ENCODE assay signal across 7 cellular contexts in genomic region chr10:113960617-113961260, GRCh38.
DNase-seq lines count a peak whose midpoint lies in the region; ATAC-seq lines count a peak whose summit lies in the region.

No MANE protein-coding gene starts in this region.

- no peaks in the 10 kb centered on the region for H3K27me3 ChIP-seq in HAP-1 (ENCODE audit: low read depth)

- DNase-seq in SK-N-DZ (ENCODE audit: low spot score) = peak; percentile 17
- peak; percentile 54 for DNase-seq in glomerular visceral epithelial cell (ENCODE audit: extremely low spot score)
- DNase-seq in HAP-1 (ENCODE audit: low spot score in 2 of 2) = no peak
- no peak for DNase-seq in hypothalamus (lab: John Stamatoyannopoulos, UW)

- no peaks in the 10 kb centered on the region for H3K9me3 ChIP-seq in HAP-1

- no peaks in the 10 kb centered on the region for H3K36me3 ChIP-seq in HAP-1 (replicated peaks)

- in situ Hi-C loops in HAP-1 (cut with MboI; ENCODE audit: low sequenced_read_pairs) = no loop called here

- H3K4me3 ChIP-seq in HAP-1 = no peak overlapping the region

- peak; percentile 32 for ATAC-seq in GM18502 (IDR thresholded peaks at IDR 0.05; ENCODE audit: poor library complexity, unreplicated experiment)
- peak; percentile 39 for ATAC-seq in HG02973 (IDR thresholded peaks at IDR 0.05; ENCODE audit: unreplicated experiment)
- no peak for ATAC-seq in HG02623 (IDR thresholded peaks at IDR 0.05; ENCODE audit: unreplicated experiment)

- H3K4me1 ChIP-seq in HAP-1 = no peaks in the 10 kb centered on the region

Comparison
In these comparisons a context has a peak if more than half of its experiments do, and no peak if none do; other contexts are left out.
1. DNase-seq: peak in SK-N-DZ (single experiment) and glomerular visceral epithelial cell (single experiment); none in HAP-1 (0 of 2) and hypothalamus (0 of 51).